25 cellular contexts compared by ENCODE assay signal in the genomic region with DNA sequence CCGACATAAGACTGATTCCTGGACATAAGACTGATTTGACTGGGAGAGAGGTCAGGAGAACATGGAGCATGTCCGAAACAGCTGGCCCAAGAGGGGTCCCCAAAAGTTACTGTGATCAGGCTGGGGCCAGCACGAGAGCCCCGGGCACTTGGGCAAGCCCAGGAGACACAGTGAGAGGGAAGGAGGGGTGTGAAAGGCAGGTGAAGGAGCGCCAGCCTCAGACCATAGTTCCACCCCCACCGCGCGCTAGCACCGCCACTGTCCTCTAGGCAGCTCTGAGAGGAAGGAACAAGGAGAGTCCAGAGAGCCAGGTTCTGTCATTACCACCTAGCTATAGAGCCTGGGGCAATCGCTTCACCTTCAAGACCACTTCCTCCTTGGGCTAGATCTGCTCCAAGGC.
A peak's percentile ranks its signal among the peaks of the same experiment; 100 is the strongest.
DNase-seq lines count a peak whose midpoint lies in the region; ATAC-seq, FAIRE-seq and TF ChIP-seq lines count a peak whose summit lies in the region.
"Had no signal": no experiment of that assay in that cellular context is flagged by ENCODE, and none has a peak within 500 bp of the region (broad histone marks: within the 10 kb centered on the region; RNA-seq: fewer than 3 reads in every experiment).

No MANE protein-coding gene starts in this region.

- peaks cover 0 to 7% of the 10 kb centered on the region in 2 donors for H3K9me3 ChIP-seq in breast epithelium
- H3K9me3 ChIP-seq in mammary epithelial cell (replicated peaks; ENCODE audit: insufficient read depth, low read length), result no peaks in the 10 kb centered on the region
- no peaks in the 10 kb centered on the region for H3K9me3 ChIP-seq in kidney (ENCODE audit: control insufficient read depth in 1 of 2, low read length in 2 of 2)
- H3K9me3 ChIP-seq in vagina, result no peaks in the 10 kb centered on the region
- H3K9me3 ChIP-seq: adrenal gland had no signal

- peaks cover 4% of the 10 kb centered on the region for H3K27me3 Mint-ChIP-seq in activated CD8-positive, alpha-beta memory T cell treated with anti-CD3 and anti-CD28 coated beads, Interleukin-2, amount 10 ng/mL, durations not matched to agents 7 days and 5 days

- H3K9me3 Mint-ChIP-seq in activated CD8-positive, alpha-beta memory T cell treated with anti-CD3 and anti-CD28 coated beads, Interleukin-2, amount 10 ng/mL, durations not matched to agents 7 days and 5 days (ENCODE audit: low read depth), result peaks cover 3% of the 10 kb centered on the region

- no peaks in the 10 kb centered on the region for H3K36me3 ChIP-seq in breast epithelium
- no peaks in the 10 kb centered on the region for H3K36me3 ChIP-seq in mammary epithelial cell (ENCODE audit: insufficient read depth, low read length)
- H3K36me3 ChIP-seq in kidney (ENCODE audit: control insufficient read depth in 1 of 2, insufficient read depth in 2 of 2, low read length in 2 of 2), result no peaks in the 10 kb centered on the region
- no peaks in the 10 kb centered on the region for H3K36me3 ChIP-seq in vagina
- H3K36me3 ChIP-seq: adrenal gland had no signal

- BruUV-seq in mammary epithelial cell (replicated peaks; lab: Mats Ljungman, UMichigan), result no TSS peak

- intact Hi-C loops in breast epithelium (cut with DNase I; ENCODE audit: low total_unique reads) (no loop called here), mammary epithelial cell (cut with micrococcal nuclease) (no loop called here), kidney (cut with DNase I) (no loop called here), sciatic nerve (cut with DNase I) (no loop called here), vagina (cut with DNase I) (no loop called here)

- TF ChIP-seq CTCF in breast epithelium (IDR thresholded peaks at IDR 0.05) (no peak), mammary epithelial cell (conservative IDR thresholded peaks at IDR 0.05 in 1 of 2, IDR thresholded peaks at IDR 0.05 in 1 of 2; ENCODE audit: extremely low read depth in 1 of 2, insufficient read depth in 1 of 2, low read depth in 1 of 2, low read length in 2 of 2) (no peak), kidney (IDR thresholded peaks at IDR 0.05; ENCODE audit: borderline replicate concordance, extremely low read depth, insufficient read depth) (no peak), vagina (IDR thresholded peaks at IDR 0.05) (no peak)

- H2AFZ ChIP-seq in mammary epithelial cell (ENCODE audit: low read depth, low read length), result no peak overlapping the region
- H2AFZ ChIP-seq: GM23248 had no signal

- H4K20me1 ChIP-seq in mammary epithelial cell (ENCODE audit: insufficient read depth, low read length), result no peaks in the 10 kb centered on the region

- no peak overlapping the region for H3K27ac Mint-ChIP-seq in activated CD8-positive, alpha-beta memory T cell treated with anti-CD3 and anti-CD28 coated beads, Interleukin-2, amount 10 ng/mL, durations not matched to agents 7 days and 5 days
- H3K27ac Mint-ChIP-seq: CD8-positive, alpha-beta memory T cell had no signal

- FAIRE-seq in kidney (lab: Jason Lieb, UNC), result no peak
- FAIRE-seq: frontal cortex, GM12891 had no signal

- in situ Hi-C loops in mammary epithelial cell (cut with MboI; ENCODE audit: low sequenced_read_pairs in 2 of 2), result no loop called here

- DNase-seq in breast epithelium (ENCODE audit: low spot score in 2 of 2), result no peak
- no peak for DNase-seq in mammary epithelial cell
- DNase-seq in kidney, result no peak
- DNase-seq in sciatic nerve (ENCODE audit: low spot score), result no peak
- DNase-seq in vagina (ENCODE audit: extremely low spot score in 2 of 2), result peak; percentile 52 to 67
- no peak for DNase-seq in activated naive CD4-positive, alpha-beta T cell treated with Interleukin-2 at 50 U/mL for 16 hours
- no peak for DNase-seq in activated CD8-positive, alpha-beta memory T cell treated with anti-CD3 and anti-CD28 coated beads, Interleukin-2, amount 10 ng/mL, durations not matched to agents 7 days and 5 days
- DNase-seq: activated CD4-positive, alpha-beta T cell treated with anti-CD3 and anti-CD28 coated beads for 48 hours; CD8-positive, alpha-beta memory T cell; GM23248; KBM-7; left colon; NCI-H1694; NCI-H748 treated with DMSO at 0.1 percent for 48 hours; nucleus accumbens; SHP77 treated with DMSO at 0.1 percent for 48 hours; stimulated activated CD4-positive, alpha-beta T cell treated with anti-CD3 and anti-CD28 coated beads, Interleukin-1b, Interleukin-23, amount 100 ng/mL, for 48 hours; stimulated activated naive CD4-positive, alpha-beta T cell; trophoblast cell had no signal

- peak; percentile 7 for ATAC-seq in sciatic nerve
- ATAC-seq in HG02938 (IDR thresholded peaks at IDR 0.05; ENCODE audit: unreplicated experiment), result no peak
- ATAC-seq in activated CD8-positive, alpha-beta memory T cell treated with anti-CD3 and anti-CD28 coated beads, Interleukin-2, amount 10 ng/mL, durations not matched to agents 7 days and 5 days, result no peak
- ATAC-seq: left colon had no signal

- no peaks in the 10 kb centered on the region for H3K36me3 Mint-ChIP-seq in activated CD8-positive, alpha-beta memory T cell treated with anti-CD3 and anti-CD28 coated beads, Interleukin-2, amount 10 ng/mL, durations not matched to agents 7 days and 5 days
- H3K36me3 Mint-ChIP-seq: CD8-positive, alpha-beta memory T cell had no signal

- H3K27me3 ChIP-seq in breast epithelium, result no peaks in the 10 kb centered on the region
- no peaks in the 10 kb centered on the region for H3K27me3 ChIP-seq in mammary epithelial cell (ENCODE audit: insufficient read depth, low read length)
- H3K27me3 ChIP-seq in vagina, result no peaks in the 10 kb centered on the region
- H3K27me3 ChIP-seq: adrenal gland had no signal

- H3K4me3 ChIP-seq in breast epithelium, result peak overlapping the region in 1 of 3 donors; percentile 13
- no peak overlapping the region for H3K4me3 ChIP-seq in mammary epithelial cell (replicated peaks in 1 of 3; ENCODE audit: insufficient read depth in 1 of 3, low read depth in 2 of 3, low read length in 3 of 3)
- no peak overlapping the region for H3K4me3 ChIP-seq in kidney (ENCODE audit: low read length in 2 of 2)
- no peak overlapping the region for H3K4me3 ChIP-seq in vagina
- H3K4me3 ChIP-seq: adrenal gland, GM23248 had no signal

- H3K9ac ChIP-seq in mammary epithelial cell (ENCODE audit: insufficient read depth, low read length) (no peak overlapping the region), kidney (ENCODE audit: low read length in 2 of 2) (peak overlapping the region in 1 of 2 donors; percentile 42)
- H3K9ac ChIP-seq: GM23248 had no signal

- no peak overlapping the region for H3K4me2 ChIP-seq in mammary epithelial cell (ENCODE audit: insufficient read depth, low read depth, low read length)

- H3K4me1 ChIP-seq in breast epithelium, result peaks cover 0 to 6% of the 10 kb centered on the region in 2 donors
- H3K4me1 ChIP-seq in mammary epithelial cell (ENCODE audit: insufficient read depth, low read length), result no peaks in the 10 kb centered on the region
- peaks cover 0 to 6% of the 10 kb centered on the region in 2 donors for H3K4me1 ChIP-seq in kidney (ENCODE audit: control insufficient read depth in 1 of 2, insufficient read depth in 1 of 2, low read depth in 1 of 2, low read length in 2 of 2)
- peaks cover 30% of the 10 kb centered on the region for H3K4me1 ChIP-seq in vagina

- TF ChIP-seq POLR2A in breast epithelium (IDR thresholded peaks at IDR 0.05) (no peak), vagina (IDR thresholded peaks at IDR 0.05) (no peak)

- CTCF ChIA-PET in mammary epithelial cell (lab: Charles Lee; ENCODE audit: low non-redundant PET), result no interaction called here
- CTCF ChIA-PET in activated CD8-positive, alpha-beta memory T cell treated with anti-CD3 and anti-CD28 coated beads, Interleukin-2, amount 10 ng/mL, durations not matched to agents 7 days and 5 days (lab: Charles Lee), result no interaction called here

- H3K4me1 Mint-ChIP-seq in activated CD8-positive, alpha-beta memory T cell treated with anti-CD3 and anti-CD28 coated beads, Interleukin-2, amount 10 ng/mL, durations not matched to agents 7 days and 5 days, result no peaks in the 10 kb centered on the region
- H3K4me1 Mint-ChIP-seq: CD8-positive, alpha-beta memory T cell had no signal

- WGBS in mammary epithelial cell (ENCODE audit: low coverage, missing lambda C conversion rate), result 55% methylated on average over 10 of the region's 10 CpGs

- peak overlapping the region; percentile 64 to 92 for H3K27ac ChIP-seq in breast epithelium
- no peak overlapping the region for H3K27ac ChIP-seq in mammary epithelial cell (ENCODE audit: insufficient read depth, low read depth, low read length)
- H3K27ac ChIP-seq in kidney (ENCODE audit: low read depth in 2 of 2, low read length in 2 of 2), result peak overlapping the region; percentile 4 to 65
- H3K27ac ChIP-seq in vagina, result no peak overlapping the region
- H3K27ac ChIP-seq: 22Rv1, epithelial cell of prostate, GM23248 had no signal

- dilution Hi-C loops in mammary epithelial cell (cut with HindIII; ENCODE audit: low sequenced_read_pairs), result no loop called here

- H3K79me2 ChIP-seq in mammary epithelial cell (ENCODE audit: insufficient read depth, low read length), result no peaks in the 10 kb centered on the region

- H3K4me3 Mint-ChIP-seq in activated CD8-positive, alpha-beta memory T cell treated with anti-CD3 and anti-CD28 coated beads, Interleukin-2, amount 10 ng/mL, durations not matched to agents 7 days and 5 days, result no peak overlapping the region
- H3K4me3 Mint-ChIP-seq: CD8-positive, alpha-beta memory T cell had no signal

Comparison
In these comparisons a context has a peak if more than half of its experiments do, and no peak if none do; other contexts are left out.
1. H3K27ac ChIP-seq: peak in breast epithelium (2 of 2) and kidney (2 of 2); none in mammary epithelial cell (single experiment) and vagina (single experiment).
2. DNase-seq: peak in vagina (2 of 2); none in breast epithelium (0 of 2), mammary epithelial cell (single experiment), kidney (single experiment), sciatic nerve (single experiment), activated naive CD4-positive, alpha-beta T cell treated with Interleukin-2 at 50 U/mL for 16 hours (single experiment) and activated CD8-positive, alpha-beta memory T cell treated with anti-CD3 and anti-CD28 coated beads, Interleukin-2, amount 10 ng/mL, durations not matched to agents 7 days and 5 days (single experiment).